Comparison of ENCODE assay signal across 25 cellular contexts in genomic region chr1:99110140-99111041, GRCh38.
"Had no signal": no experiment of that assay in that cellular context is flagged by ENCODE, and none has a peak within 500 bp of the region (broad histone marks: within the 10 kb centered on the region; RNA-seq: fewer than 3 reads in every experiment).

No MANE protein-coding gene starts in this region.

- ATAC-seq: activated T-cell treated with anti-CD3 and anti-CD28 coated beads, Interleukin-2, amount 50 U/mL, for 72 hours; body of pancreas; left ventricle myocardium superior; pancreas; upper lobe of right lung had no signal

- H3K27me3 ChIP-seq: adrenal gland, body of pancreas, dorsolateral prefrontal cortex, pancreas, right atrium auricular region, spleen, suprapubic skin, tibial artery, upper lobe of right lung had no signal

- H3K9me3 ChIP-seq: adrenal gland, body of pancreas, pancreas, right atrium auricular region, suprapubic skin, tibial artery, upper lobe of right lung had no signal

- H3K4me1 ChIP-seq: adrenal gland, body of pancreas, pancreas, right atrium auricular region, spleen, suprapubic skin, tibial artery, upper lobe of right lung had no signal

- H3K36me3 ChIP-seq: adrenal gland, pancreas, right atrium auricular region, spleen, suprapubic skin, tibial artery, upper lobe of right lung had no signal

- DNase-seq: activated CD4-positive, alpha-beta T cell treated with anti-CD3 and anti-CD28 coated beads for 4 hours; activated CD4-positive, alpha-beta T cell treated with anti-CD3 and anti-CD28 coated beads, Interleukin-2, amount 50 U/mL, for 4 hours; activated naive CD4-positive, alpha-beta T cell treated with anti-CD3 and anti-CD28 coated beads for 36 hours; activated naive CD8-positive, alpha-beta T cell treated with anti-CD3 and anti-CD28 coated beads for 36 hours; activated T-cell treated with anti-CD3 and anti-CD28 coated beads for 4 hours; activated T-cell treated with anti-CD3 and anti-CD28 coated beads, Interleukin-2, amount 50 U/mL, for 72 hours; adrenal gland; aorta; body of pancreas; cerebellar nuclear complex; dorsolateral prefrontal cortex; effector memory CD4-positive, alpha-beta T cell; left ventricle myocardium superior; mammary epithelial cell; naive B cell; nephron progenitor cell; nucleus accumbens; pancreas; spleen; stimulated activated naive CD4-positive, alpha-beta T cell; tibial artery; upper lobe of right lung had no signal

- H3K4me3 ChIP-seq: adrenal gland, body of pancreas, coronary artery, dorsolateral prefrontal cortex, pancreas, right atrium auricular region, spleen, suprapubic skin, tibial artery, upper lobe of right lung had no signal

- H3K27ac ChIP-seq: adrenal gland, body of pancreas, coronary artery, dorsolateral prefrontal cortex, pancreas, right atrium auricular region, spleen, suprapubic skin, tibial artery, upper lobe of right lung had no signal
